ENCODE assay signal across 8 cellular contexts in the genomic region with DNA sequence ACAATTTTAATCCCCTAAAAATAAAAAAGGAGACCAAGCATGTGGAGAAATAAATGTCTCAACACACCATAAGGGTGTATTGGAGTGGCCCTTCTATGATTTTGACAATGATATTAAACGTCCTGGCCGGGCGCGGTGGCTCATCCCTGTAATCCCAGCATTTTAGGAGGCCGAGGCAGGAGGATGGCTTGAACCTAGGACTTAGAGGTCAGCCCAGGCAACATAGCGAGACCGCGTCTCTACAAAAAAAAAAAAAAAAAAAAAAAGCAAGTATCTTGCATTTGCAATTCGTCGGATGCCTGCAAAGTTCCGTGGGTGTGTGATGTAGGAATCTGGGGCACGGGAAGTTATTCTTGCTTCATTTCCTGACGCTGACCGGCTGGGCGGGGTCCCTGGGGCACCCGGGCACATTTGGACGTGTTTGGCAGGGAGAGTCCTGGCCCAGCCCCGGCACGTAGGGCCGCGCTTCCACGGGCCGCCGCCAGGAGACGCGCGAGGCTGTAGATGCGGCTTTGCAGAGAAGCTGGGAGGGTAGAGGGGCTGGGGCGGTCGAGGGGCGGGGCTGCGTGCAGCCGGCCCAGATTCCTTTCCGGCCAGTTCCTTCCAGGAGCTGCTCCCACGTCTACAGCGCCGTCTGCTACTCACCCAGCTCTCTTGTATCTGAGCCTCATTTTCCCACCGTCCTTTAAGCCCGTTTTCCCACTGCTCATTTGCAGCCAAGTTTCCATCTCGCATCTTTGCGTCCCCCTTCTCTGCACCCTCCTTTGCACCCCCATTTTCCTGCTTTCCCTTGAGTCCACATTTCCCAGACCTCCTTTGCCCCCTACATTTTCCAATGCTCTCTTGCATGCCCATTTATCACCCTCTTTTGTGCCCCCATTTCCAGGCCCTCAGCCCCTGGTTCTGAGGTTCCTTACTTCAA. TPM values are rescaled to one million over a fixed set of nuclear protein-coding genes. Genes with fewer than 3 reads are reported as not detected.
A peak's percentile ranks its signal among the peaks of the same experiment; 100 is the strongest.
DNase-seq lines count a peak whose midpoint lies in the region; ATAC-seq and TF ChIP-seq lines count a peak whose summit lies in the region.

No MANE protein-coding gene starts in this region.

- no peak overlapping the region for H3K27ac Mint-ChIP-seq in activated T-helper 17 cell treated with anti-CD3 and anti-CD28 coated beads, Interleukin-2, amount 50 U/mL, for 72 hours
- H3K27ac Mint-ChIP-seq in nephron = peak overlapping the region; percentile 89 to 97 (median 95)

- peak; percentile 99 for TF ChIP-seq CTCF in GM12865 (IDR thresholded peaks at IDR 0.05; ENCODE audit: insufficient read depth, low read depth, low read length, missing control alignments)
- peak; percentile 98 for TF ChIP-seq CTCF in LNCaP clone FGC (IDR thresholded peaks at IDR 0.05; ENCODE audit: control insufficient read depth, extremely low read depth, insufficient read depth)
- peak; percentile 86 for TF ChIP-seq CTCF in fibroblast of pulmonary artery (IDR thresholded peaks at IDR 0.05; ENCODE audit: low read length, missing control alignments)
- peak; percentile 99 for TF ChIP-seq CTCF in nephron (IDR thresholded peaks at IDR 0.05; ENCODE audit: unreplicated experiment in 3 of 3)

- H3K27me3 Mint-ChIP-seq in activated T-helper 17 cell treated with anti-CD3 and anti-CD28 coated beads, Interleukin-2, amount 50 U/mL, for 72 hours = peaks cover 7% of the 10 kb centered on the region
- H3K27me3 Mint-ChIP-seq in nephron (ENCODE audit: low read depth) = peaks cover 4% of the 10 kb centered on the region

- H3K4me3 Mint-ChIP-seq in activated T-helper 17 cell treated with anti-CD3 and anti-CD28 coated beads, Interleukin-2, amount 50 U/mL, for 72 hours = peak overlapping the region; percentile 58
- H3K4me3 Mint-ChIP-seq in nephron = peak overlapping the region; percentile 64 to 80 (median 74)

- DNase-seq in GM12865 (ENCODE audit: low read depth) = peak; percentile 88
- peak; percentile 79 for DNase-seq in LNCaP clone FGC (ENCODE audit: low read depth)
- peak; percentile 81 for DNase-seq in RPMI8226
- DNase-seq in fibroblast of pulmonary artery (ENCODE audit: low read depth) = peak; percentile 97
- DNase-seq in stimulated activated naive CD4-positive, alpha-beta T cell (lab: John Stamatoyannopoulos, UW) = peak; percentile 49 to 78 (median 70)

- no peak overlapping the region for H3K4me3 ChIP-seq in GM12865 (ENCODE audit: low read depth, low read length)
- H3K4me3 ChIP-seq in LNCaP clone FGC (ENCODE audit: low read depth, low read length) = peak overlapping the region; percentile 32
- H3K4me3 ChIP-seq in fibroblast of pulmonary artery (replicated peaks; ENCODE audit: low read depth, low read length) = peak overlapping the region; percentile 28

- H3K9me3 Mint-ChIP-seq in activated T-helper 17 cell treated with anti-CD3 and anti-CD28 coated beads, Interleukin-2, amount 50 U/mL, for 72 hours = no peaks in the 10 kb centered on the region
- no peaks in the 10 kb centered on the region for H3K9me3 Mint-ChIP-seq in nephron

- ATAC-seq in activated T-helper 17 cell treated with anti-CD3 and anti-CD28 coated beads, Interleukin-2, amount 50 U/mL, for 72 hours (replicated peaks) = peak; percentile 98
- ATAC-seq in HG03025 (IDR thresholded peaks at IDR 0.05; ENCODE audit: low FRiP score, unreplicated experiment) = no peak

- peaks cover 6% of the 10 kb centered on the region for H3K4me1 Mint-ChIP-seq in activated T-helper 17 cell treated with anti-CD3 and anti-CD28 coated beads, Interleukin-2, amount 50 U/mL, for 72 hours
- peaks cover 16% of the 10 kb centered on the region for H3K4me1 Mint-ChIP-seq in nephron

- no peaks in the 10 kb centered on the region for H3K36me3 Mint-ChIP-seq in activated T-helper 17 cell treated with anti-CD3 and anti-CD28 coated beads, Interleukin-2, amount 50 U/mL, for 72 hours (ENCODE audit: low read depth)
- H3K36me3 Mint-ChIP-seq in nephron (ENCODE audit: low read depth) = no peaks in the 10 kb centered on the region

RNA-seq across cellular contexts. Expression of a gene that starts 2.2 kb away (rescaled TPM):
- total RNA-seq in activated T-helper 17 cell treated with anti-CD3 and anti-CD28 coated beads, Interleukin-2, amount 50 U/mL, for 72 hours = not detected

RNA-seq across cellular contexts. Expression of a gene that starts 31.4 kb away (rescaled TPM):
- 1 to 10 TPM; 4.5 to 6.4 TPM for total RNA-seq in activated T-helper 17 cell treated with anti-CD3 and anti-CD28 coated beads, Interleukin-2, amount 50 U/mL, for 72 hours

RNA-seq across cellular contexts. Expression of a gene that starts 45.7 kb away (rescaled TPM):
- total RNA-seq in activated T-helper 17 cell treated with anti-CD3 and anti-CD28 coated beads, Interleukin-2, amount 50 U/mL, for 72 hours = 10 to 100 TPM in 1 of 2 donors, 1 to 10 TPM in 1; 9.7 to 13.4 TPM

RNA-seq across cellular contexts. Expression of a gene that starts 52.3 kb away (rescaled TPM):
- 10 to 100 TPM; 30.9 to 31.0 TPM for total RNA-seq in activated T-helper 17 cell treated with anti-CD3 and anti-CD28 coated beads, Interleukin-2, amount 50 U/mL, for 72 hours

RNA-seq across cellular contexts. Expression of a gene that starts 52.6 kb away (rescaled TPM):
- 10 to 100 TPM; 17.4 to 45.4 TPM for total RNA-seq in activated T-helper 17 cell treated with anti-CD3 and anti-CD28 coated beads, Interleukin-2, amount 50 U/mL, for 72 hours
